In the genomic region with DNA sequence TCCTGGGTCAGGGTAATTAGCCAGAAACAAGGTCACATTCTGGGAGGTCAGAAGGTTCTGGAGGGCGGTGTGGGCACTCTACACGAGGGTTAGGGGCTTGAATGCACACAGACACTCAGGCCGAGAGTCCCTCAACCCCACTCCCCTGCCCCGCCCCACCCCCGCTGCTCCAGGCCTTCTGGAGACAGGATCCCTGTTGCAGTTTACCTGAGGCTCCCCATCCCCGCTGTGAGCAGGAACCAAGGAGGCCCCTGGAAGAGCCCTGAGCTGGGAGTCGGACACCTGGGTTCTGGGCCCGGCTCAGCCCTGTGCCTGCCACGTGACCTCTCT, we compare ENCODE assay signal across 10 cellular contexts. TPM values are rescaled to one million over a fixed set of nuclear protein-coding genes. Genes with fewer than 3 reads are reported as not detected.
DNase-seq lines count a peak whose midpoint lies in the region; ATAC-seq and TF ChIP-seq lines count a peak whose summit lies in the region.
"Had no signal": no experiment of that assay in that cellular context is flagged by ENCODE, and none has a peak within 500 bp of the region (broad histone marks: within the 10 kb centered on the region; RNA-seq: fewer than 3 reads in every experiment).

No MANE protein-coding gene starts in this region.

- H3K27ac Mint-ChIP-seq in activated T-helper 17 cell treated with anti-CD3 and anti-CD28 coated beads, Interleukin-2, amount 50 U/mL, for 72 hours = peak overlapping the region; percentile 41
- H3K27ac Mint-ChIP-seq in stimulated activated naive B cell treated with anti-CD40 and anti-IgM and Interleukin-4, amounts not matched to agents 10 μg/mL and 1 μg/mL and 100 μg/mL, for 72 hours = peak overlapping the region; percentile 93

- no peak for ATAC-seq in activated T-helper 17 cell treated with anti-CD3 and anti-CD28 coated beads, Interleukin-2, amount 50 U/mL, for 72 hours (replicated peaks)
- no peak for ATAC-seq in stimulated activated naive B cell treated with anti-CD40 and anti-IgM and Interleukin-4, amounts not matched to agents 10 μg/mL and 1 μg/mL and 100 μg/mL, for 72 hours (replicated peaks)
- no peak for ATAC-seq in GM21529 (IDR thresholded peaks at IDR 0.05; ENCODE audit: unreplicated experiment)

- H3K36me3 Mint-ChIP-seq in activated T-helper 17 cell treated with anti-CD3 and anti-CD28 coated beads, Interleukin-2, amount 50 U/mL, for 72 hours (ENCODE audit: low read depth) = peaks cover 12% of the 10 kb centered on the region
- H3K36me3 Mint-ChIP-seq in stimulated activated naive B cell treated with anti-CD40 and anti-IgM and Interleukin-4, amounts not matched to agents 10 μg/mL and 1 μg/mL and 100 μg/mL, for 72 hours = peaks cover 16 to 21% of the 10 kb centered on the region in 2 donors

- H3K4me3 Mint-ChIP-seq in activated T-helper 17 cell treated with anti-CD3 and anti-CD28 coated beads, Interleukin-2, amount 50 U/mL, for 72 hours = peak overlapping the region; percentile 86
- peak overlapping the region; percentile 97 to 98 for H3K4me3 Mint-ChIP-seq in stimulated activated naive B cell treated with anti-CD40 and anti-IgM and Interleukin-4, amounts not matched to agents 10 μg/mL and 1 μg/mL and 100 μg/mL, for 72 hours

- no peaks in the 10 kb centered on the region for H3K27me3 Mint-ChIP-seq in activated T-helper 17 cell treated with anti-CD3 and anti-CD28 coated beads, Interleukin-2, amount 50 U/mL, for 72 hours
- H3K27me3 Mint-ChIP-seq in stimulated activated naive B cell treated with anti-CD40 and anti-IgM and Interleukin-4, amounts not matched to agents 10 μg/mL and 1 μg/mL and 100 μg/mL, for 72 hours = no peaks in the 10 kb centered on the region

- H3K4me3 ChIP-seq in HFF-Myc (replicated peaks; ENCODE audit: low read depth, low read length) (peak overlapping the region; percentile 69), iPS-11a (ENCODE audit: low read depth, low read length) (peak overlapping the region; percentile 8)
- H3K4me3 ChIP-seq: cardiac muscle cell had no signal

- no peaks in the 10 kb centered on the region for H3K9me3 Mint-ChIP-seq in activated T-helper 17 cell treated with anti-CD3 and anti-CD28 coated beads, Interleukin-2, amount 50 U/mL, for 72 hours
- H3K9me3 Mint-ChIP-seq in stimulated activated naive B cell treated with anti-CD40 and anti-IgM and Interleukin-4, amounts not matched to agents 10 μg/mL and 1 μg/mL and 100 μg/mL, for 72 hours = no peaks in the 10 kb centered on the region

- no peak for TF ChIP-seq CTCF in HFF-Myc (IDR thresholded peaks at IDR 0.05; ENCODE audit: low read depth, low read length, missing control alignments)

- peaks cover 4% of the 10 kb centered on the region for H3K4me1 Mint-ChIP-seq in activated T-helper 17 cell treated with anti-CD3 and anti-CD28 coated beads, Interleukin-2, amount 50 U/mL, for 72 hours
- H3K4me1 Mint-ChIP-seq in stimulated activated naive B cell treated with anti-CD40 and anti-IgM and Interleukin-4, amounts not matched to agents 10 μg/mL and 1 μg/mL and 100 μg/mL, for 72 hours = peaks cover 26 to 50% of the 10 kb centered on the region in 2 donors

- no peak for DNase-seq in HFF-Myc (ENCODE audit: extremely low read depth, low read depth)
- DNase-seq in stimulated activated naive B cell treated with anti-CD40 and anti-IgM and Interleukin-4, amounts not matched to agents 10 μg/mL and 1 μg/mL and 100 μg/mL, for 72 hours = no peak
- DNase-seq in NCI-H1417 (lab: John Stamatoyannopoulos, UW) = no peak
- DNase-seq in NCI-H2107 treated with DMSO at 0.1 percent for 48 hours (lab: John Stamatoyannopoulos, UW; ENCODE audit: unreplicated experiment) = no peak
- DNase-seq: activated CD4-positive, CD25-positive, alpha-beta regulatory T cell had no signal

RNA-seq across cellular contexts. Expression of a gene that starts 4.4 kb away (rescaled TPM):
- total RNA-seq in activated T-helper 17 cell treated with anti-CD3 and anti-CD28 coated beads, Interleukin-2, amount 50 U/mL, for 72 hours = 1,000 to 10,000 TPM; 4,457 to 7,394 TPM

RNA-seq across cellular contexts. Expression of a gene that starts 11.2 kb away (rescaled TPM):
- total RNA-seq in activated T-helper 17 cell treated with anti-CD3 and anti-CD28 coated beads, Interleukin-2, amount 50 U/mL, for 72 hours = under 1 TPM; 0.43 to 0.93 TPM
- total RNA-seq: H7 had no signal

RNA-seq across cellular contexts. Expression of a gene that starts 35.2 kb away (rescaled TPM):
- 10 to 100 TPM; 26.9 to 38.6 TPM for total RNA-seq in activated T-helper 17 cell treated with anti-CD3 and anti-CD28 coated beads, Interleukin-2, amount 50 U/mL, for 72 hours
